In genomic region chr15:59160880-59161593, GRCh38 we compare ENCODE assay signal across 2 cellular contexts.
TF ChIP-seq lines count a peak whose summit lies in the region.

No MANE protein-coding gene starts in this region.

TF ChIP-seq in HEK293, 187 proteins besides CTCF, POLR2A, EP300 and RAD21 (continued from another document):
- TF ChIP-seq ZNF654 (tag by site-specific recombination; IDR thresholded peaks at IDR 0.05; ENCODE audit: low read depth), result peak; percentile 39

TF ChIP-seq in endothelial cell of umbilical vein, 7 proteins besides CTCF, POLR2A, EP300 and RAD21 (continued from another document):
- no peak for TF ChIP-seq POLR2AphosphoS5 (IDR thresholded peaks at IDR 0.05; ENCODE audit: insufficient read depth, low read depth, low read length)
- TF ChIP-seq FOS (IDR thresholded peaks at IDR 0.05; ENCODE audit: borderline replicate concordance, insufficient read depth, low read length), result no peak
- TF ChIP-seq GATA2 (IDR thresholded peaks at IDR 0.05; ENCODE audit: insufficient read depth, insufficient read length, low read depth, low read length), result no peak
